In genomic region chr3:129316121-129317013, GRCh38 we compare ENCODE assay signal across 1 cellular context.
TF ChIP-seq lines count a peak whose summit lies in the region.

No MANE protein-coding gene starts in this region.

TF ChIP-seq in HepG2, 621 proteins besides CTCF, POLR2A, EP300 and RAD21 (continued from another document and continues in another):
- TF ChIP-seq NR2F2 (IDR thresholded peaks at IDR 0.05; ENCODE audit: borderline replicate concordance, low read depth) (0 out of 2 replicates have a peak, but pooled peaks have one; percentile 15), KDM4B (CRISPR knock-in tag; IDR thresholded peaks at IDR 0.05) (no peak), GTF2F1 (IDR thresholded peaks at IDR 0.05; ENCODE audit: low read length) (peak; percentile 96), ZNF275 (CRISPR knock-in tag; IDR thresholded peaks at IDR 0.05; ENCODE audit: borderline replicate concordance) (peak; percentile 70; the same call in 1 of the 2 replicates), NPAS2 (CRISPR knock-in tag; IDR thresholded peaks at IDR 0.05; ENCODE audit: borderline replicate concordance) (0 out of 2 replicates have a peak, but pooled peaks have one; percentile 77), ZNF512B (CRISPR knock-in tag; IDR thresholded peaks at IDR 0.05; ENCODE audit: borderline replicate concordance) (no peak), MNT (IDR thresholded peaks at IDR 0.05) (peak; percentile 54), ZNF761 (CRISPR knock-in tag; conservative IDR thresholded peaks at IDR 0.05) (0 out of 2 replicates have a peak, but pooled peaks have one; percentile 50), DR1 (CRISPR knock-in tag; IDR thresholded peaks at IDR 0.05) (no peak; the same call in 1 of the 2 replicates), PRDM15 (CRISPR knock-in tag; IDR thresholded peaks at IDR 0.05) (peak; percentile 31; the same call in 1 of the 2 replicates), ZSCAN25 (CRISPR knock-in tag; IDR thresholded peaks at IDR 0.05) (no peak), ZNF75D (CRISPR knock-in tag; IDR thresholded peaks at IDR 0.05; ENCODE audit: borderline replicate concordance) (no peak), ZNF704 (CRISPR knock-in tag; IDR thresholded peaks at IDR 0.05; ENCODE audit: borderline replicate concordance) (peak; percentile 31; the same call in 1 of the 2 replicates), SIN3B (IDR thresholded peaks at IDR 0.05; ENCODE audit: low read length) (peak; percentile 73; the same call in 1 of the 2 replicates), BRD4 (CRISPR knock-in tag; IDR thresholded peaks at IDR 0.05) (0 out of 2 replicates have a peak, but pooled peaks have one; percentile 45), STAG1 (CRISPR knock-in tag; IDR thresholded peaks at IDR 0.05) (peak; percentile 58), ZNF792 (CRISPR knock-in tag; IDR thresholded peaks at IDR 0.05) (peak; percentile 82), ZNF136 (CRISPR knock-in tag; IDR thresholded peaks at IDR 0.05; ENCODE audit: low read depth) (no peak), BCL3 (CRISPR knock-in tag; IDR thresholded peaks at IDR 0.05) (peak; percentile 47), RXRA (CRISPR knock-in tag; IDR thresholded peaks at IDR 0.05) (peak; percentile 57; the same call in 1 of the 2 replicates), ZBTB42 (CRISPR knock-in tag; IDR thresholded peaks at IDR 0.05) (0 out of 2 replicates have a peak, but pooled peaks have one; percentile 84), ZKSCAN1 (IDR thresholded peaks at IDR 0.05; ENCODE audit: low read length) (peak; percentile 50; the same call in 1 of the 2 replicates), ZNF580 (CRISPR knock-in tag; IDR thresholded peaks at IDR 0.05; ENCODE audit: borderline replicate concordance, low read depth) (no peak), ZBTB46 (CRISPR knock-in tag; IDR thresholded peaks at IDR 0.05; ENCODE audit: borderline replicate concordance) (no peak), AKAP8 (CRISPR knock-in tag; IDR thresholded peaks at IDR 0.05) (no peak), ZNF616 (CRISPR knock-in tag; IDR thresholded peaks at IDR 0.05; ENCODE audit: low read depth) (0 out of 2 replicates have a peak, but pooled peaks have one; percentile 15), KLF15 (CRISPR knock-in tag; IDR thresholded peaks at IDR 0.05; ENCODE audit: borderline replicate concordance) (peak; percentile 87; the same call in 1 of the 2 replicates), MTA1 (CRISPR knock-in tag; IDR thresholded peaks at IDR 0.05; ENCODE audit: borderline replicate concordance) (no peak), BCL6 (CRISPR knock-in tag; IDR thresholded peaks at IDR 0.05) (peak; percentile 58; the same call in 1 of the 2 replicates), ZNF138 (CRISPR knock-in tag; IDR thresholded peaks at IDR 0.05; ENCODE audit: low read depth) (0 out of 2 replicates have a peak, but pooled peaks have one; percentile 79), KLF16 (CRISPR knock-in tag; IDR thresholded peaks at IDR 0.05) (peak in 1 of 2 experiments; percentile 85; a peak in 2 of 4 replicates), HNF1A (IDR thresholded peaks at IDR 0.05; ENCODE audit: low read depth) (no peak), HNF1A (CRISPR knock-in tag; IDR thresholded peaks at IDR 0.05; ENCODE audit: borderline replicate concordance) (peak; percentile 48), RFX3 (CRISPR knock-in tag; IDR thresholded peaks at IDR 0.05) (no peak), RFX5 (IDR thresholded peaks at IDR 0.05; ENCODE audit: low read depth, low read length) (peak; percentile 24; the same call in 1 of the 2 replicates), ZHX1 (CRISPR knock-in tag; IDR thresholded peaks at IDR 0.05; ENCODE audit: low read depth) (no peak)
